ENCODE assay signal across 12 cellular contexts in genomic region chr9:114364528-114365041, GRCh38.
A peak's percentile ranks its signal among the peaks of the same experiment; 100 is the strongest.
DNase-seq lines count a peak whose midpoint lies in the region; ATAC-seq and TF ChIP-seq lines count a peak whose summit lies in the region.
"Had no signal": no experiment of that assay in that cellular context is flagged by ENCODE, and none has a peak within 500 bp of the region (broad histone marks: within the 10 kb centered on the region; RNA-seq: fewer than 3 reads in every experiment).

No MANE protein-coding gene starts in this region.

- peak overlapping the region; percentile 10; the same call in 1 of the 2 replicates for H3K27ac ChIP-seq in WERI-Rb-1

- peaks cover 85% of the 10 kb centered on the region for H3K36me3 ChIP-seq in WERI-Rb-1
- H3K36me3 ChIP-seq: gastrocnemius medialis had no signal

- peak overlapping the region; percentile 96 for H3K27ac Mint-ChIP-seq in stimulated activated naive CD8-positive, alpha-beta T cell treated with anti-CD3 and anti-CD28 coated beads, Interleukin-15, Interleukin-2, amounts not matched to agents 100 ng/mL and 50 ng/mL, for 24 hours

- no peaks in the 10 kb centered on the region for H3K9me3 Mint-ChIP-seq in stimulated activated naive CD8-positive, alpha-beta T cell treated with anti-CD3 and anti-CD28 coated beads, Interleukin-15, Interleukin-2, amounts not matched to agents 100 ng/mL and 50 ng/mL, for 24 hours

- DNase-seq in stimulated activated naive CD8-positive, alpha-beta T cell treated with anti-CD3 and anti-CD28 coated beads, Interleukin-15, Interleukin-2, amounts not matched to agents 100 U/mL and 50 U/mL, for 24 hours, result no peak
- DNase-seq in WERI-Rb-1 (no peak), kidney tubule cell (ENCODE audit: low spot score) (peak; percentile 97), AG08396 (ENCODE audit: low spot score) (no peak), superior temporal gyrus (ENCODE audit: extremely low spot score) (no peak), activated gamma-delta T cell (lab: John Stamatoyannopoulos, UW) (no peak)
- DNase-seq: Calu3, gastrocnemius medialis, retina, SHP77 treated with DMSO at 0.1 percent for 48 hours had no signal

- H3K27me3 Mint-ChIP-seq in stimulated activated naive CD8-positive, alpha-beta T cell treated with anti-CD3 and anti-CD28 coated beads, Interleukin-15, Interleukin-2, amounts not matched to agents 100 ng/mL and 50 ng/mL, for 24 hours, result no peaks in the 10 kb centered on the region

- H3K27me3 ChIP-seq in WERI-Rb-1 (ENCODE audit: insufficient read depth, low read depth, severe bottlenecking), result no peaks in the 10 kb centered on the region
- H3K27me3 ChIP-seq: gastrocnemius medialis had no signal

- H3K4me1 Mint-ChIP-seq in stimulated activated naive CD8-positive, alpha-beta T cell treated with anti-CD3 and anti-CD28 coated beads, Interleukin-15, Interleukin-2, amounts not matched to agents 100 ng/mL and 50 ng/mL, for 24 hours (ENCODE audit: low read depth), result peaks cover 98% of the 10 kb centered on the region

- H3K36me3 Mint-ChIP-seq in stimulated activated naive CD8-positive, alpha-beta T cell treated with anti-CD3 and anti-CD28 coated beads, Interleukin-15, Interleukin-2, amounts not matched to agents 100 ng/mL and 50 ng/mL, for 24 hours (ENCODE audit: low read depth), result peaks cover 93% of the 10 kb centered on the region

- no peak for ATAC-seq in stimulated activated naive CD8-positive, alpha-beta T cell treated with anti-CD3 and anti-CD28 coated beads, Interleukin-15, Interleukin-2, amounts not matched to agents 100 U/mL and 50 U/mL, for 24 hours
- no peak for ATAC-seq in HG02973 (IDR thresholded peaks at IDR 0.05; ENCODE audit: unreplicated experiment)

- H3K4me3 ChIP-seq in WERI-Rb-1 (ENCODE audit: low read depth, low read length), result no peak overlapping the region
- H3K4me3 ChIP-seq: gastrocnemius medialis had no signal

- no peak for TF ChIP-seq CTCF in WERI-Rb-1 (IDR thresholded peaks at IDR 0.05; ENCODE audit: low read depth, low read length)

- no peaks in the 10 kb centered on the region for H3K9me3 ChIP-seq in WERI-Rb-1 (ENCODE audit: severe bottlenecking)
- H3K9me3 ChIP-seq: gastrocnemius medialis had no signal

- H3K4me3 Mint-ChIP-seq in stimulated activated naive CD8-positive, alpha-beta T cell treated with anti-CD3 and anti-CD28 coated beads, Interleukin-15, Interleukin-2, amounts not matched to agents 100 ng/mL and 50 ng/mL, for 24 hours, result peak overlapping the region; percentile 52
